8 cellular contexts compared by ENCODE assay signal in the genomic region with DNA sequence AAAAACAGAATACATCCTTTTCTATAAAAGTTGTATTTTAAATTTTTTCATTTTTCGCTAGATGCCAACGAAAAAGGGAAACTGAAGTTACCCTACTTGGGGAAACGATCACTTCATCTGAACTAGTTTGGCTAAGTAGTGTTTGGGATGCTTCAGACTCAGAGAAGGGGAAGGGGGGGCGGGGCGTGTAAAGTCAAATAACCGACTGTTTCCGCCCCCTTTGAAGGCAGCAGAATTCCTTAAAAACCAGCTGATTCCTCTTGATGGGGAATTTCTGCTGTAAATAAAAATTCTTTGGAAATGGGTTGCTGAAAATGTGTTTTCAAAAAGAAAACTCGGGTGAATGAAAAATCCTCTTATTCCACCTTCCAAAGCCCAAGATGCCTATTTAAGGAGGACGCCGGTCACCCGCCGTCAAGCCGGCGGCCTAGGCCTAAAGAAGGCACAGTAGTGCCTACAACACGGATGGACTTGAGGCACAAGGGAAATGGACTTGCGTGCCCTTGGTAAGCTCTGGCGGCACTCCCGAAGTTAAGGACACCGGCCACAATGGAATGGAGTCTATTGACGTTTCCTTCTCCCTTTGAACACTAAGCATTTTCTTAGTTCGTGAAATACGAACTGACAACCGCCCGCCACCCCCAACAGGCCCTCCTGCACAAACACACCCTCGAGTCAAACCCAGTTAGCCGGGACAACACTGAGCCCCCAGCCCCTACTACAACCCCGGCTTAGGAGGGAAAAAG. TPM values are rescaled to one million over a fixed set of nuclear protein-coding genes. Genes with fewer than 3 reads are reported as not detected.
DNase-seq lines count a peak whose midpoint lies in the region; ATAC-seq and TF ChIP-seq lines count a peak whose summit lies in the region.

No MANE protein-coding gene starts in this region.

- H3K27ac ChIP-seq in CD4-positive, CD25-positive, alpha-beta regulatory T cell (ENCODE audit: insufficient read depth, low read length, poor library complexity, severe bottlenecking) = peak overlapping the region; percentile 47
- H3K27ac ChIP-seq in HEK293 (ENCODE audit: extremely low read depth, low read depth, low read length) = peak overlapping the region; percentile 99

- H3K4me3 Mint-ChIP-seq in CD4-positive, CD25-positive, alpha-beta regulatory T cell = peak overlapping the region; percentile 94 to 97 (median 95)
- H3K4me3 Mint-ChIP-seq in activated naive CD4-positive, alpha-beta T cell treated with anti-CD3 and anti-CD28 coated beads, Interleukin-2, amount 50 U/mL, for 24 hours = peak overlapping the region; percentile 94
- H3K4me3 Mint-ChIP-seq in neural crest cell = peak overlapping the region; percentile 100

- CTCF ChIA-PET in HEK293 (lab: Yijun Ruan, JAX) = interaction anchor here (0.6 to 1.2 kb wide), 3 partner anchors 11 to 601 kb away, joined by 3 to 4 read pairs (median 3); no protein-coding TSS in a partner anchor

- peaks cover 23% of the 10 kb centered on the region for H3K4me1 ChIP-seq in CD4-positive, CD25-positive, alpha-beta regulatory T cell (ENCODE audit: control insufficient read depth, insufficient read depth, low read length, poor library complexity, severe bottlenecking)
- peaks cover 17% of the 10 kb centered on the region; the same call in 1 of the 2 replicates for H3K4me1 ChIP-seq in HEK293 (ENCODE audit: control insufficient read depth, insufficient read depth, low read length)
- no peaks in the 10 kb centered on the region for H3K4me1 ChIP-seq in NT2/D1 (ENCODE audit: insufficient read depth, insufficient read length)

- peak overlapping the region; percentile 98 for H3K9ac ChIP-seq in NT2/D1 (ENCODE audit: insufficient read length, low read depth)

- no peaks in the 10 kb centered on the region for H3K27me3 ChIP-seq in CD4-positive, CD25-positive, alpha-beta regulatory T cell (ENCODE audit: control insufficient read depth, insufficient read depth, low read length)
- no peaks in the 10 kb centered on the region for H3K27me3 ChIP-seq in NT2/D1 (ENCODE audit: insufficient read depth, insufficient read length)

- H3K36me3 Mint-ChIP-seq in CD4-positive, CD25-positive, alpha-beta regulatory T cell = no peaks in the 10 kb centered on the region
- H3K36me3 Mint-ChIP-seq in activated naive CD4-positive, alpha-beta T cell treated with anti-CD3 and anti-CD28 coated beads, Interleukin-2, amount 50 U/mL, for 24 hours = no peaks in the 10 kb centered on the region
- no peaks in the 10 kb centered on the region for H3K36me3 Mint-ChIP-seq in neural crest cell (ENCODE audit: low read depth)

- peak overlapping the region; percentile 58 to 93 (median 88) for H3K27ac Mint-ChIP-seq in CD4-positive, CD25-positive, alpha-beta regulatory T cell
- peak overlapping the region; percentile 84 for H3K27ac Mint-ChIP-seq in activated naive CD4-positive, alpha-beta T cell treated with anti-CD3 and anti-CD28 coated beads, Interleukin-2, amount 50 U/mL, for 24 hours
- peak overlapping the region; percentile 74 for H3K27ac Mint-ChIP-seq in neural crest cell (ENCODE audit: unreplicated experiment)

- TF ChIP-seq CTCF in HEK293 (tag by site-specific recombination; IDR thresholded peaks at IDR 0.05) (no peak), neural crest cell (conservative IDR thresholded peaks at IDR 0.05) (no peak)

- POLR2A ChIA-PET in HEK293 (lab: Yijun Ruan, JAX) = interaction anchor here (0.6 to 1.0 kb wide), 2 partner anchors 12 to 37 kb away, joined by 3 read pairs; no protein-coding TSS in a partner anchor

- no peaks in the 10 kb centered on the region for H3K9me3 ChIP-seq in CD4-positive, CD25-positive, alpha-beta regulatory T cell (ENCODE audit: control insufficient read depth in 2 of 2, low read length in 2 of 2)
- H3K9me3 ChIP-seq in HEK293 (ENCODE audit: control insufficient read depth, insufficient read depth, low read depth, low read length) (no peaks in the 10 kb centered on the region), NT2/D1 (ENCODE audit: insufficient read depth, low read length) (no peaks in the 10 kb centered on the region)

- H3K4me1 Mint-ChIP-seq in CD4-positive, CD25-positive, alpha-beta regulatory T cell = peaks cover 10 to 61% (median 38%) of the 10 kb centered on the region in 4 donors
- H3K4me1 Mint-ChIP-seq in activated naive CD4-positive, alpha-beta T cell treated with anti-CD3 and anti-CD28 coated beads, Interleukin-2, amount 50 U/mL, for 24 hours = peaks cover 44% of the 10 kb centered on the region
- H3K4me1 Mint-ChIP-seq in neural crest cell = peaks cover 38% of the 10 kb centered on the region

- H3K36me3 ChIP-seq in CD4-positive, CD25-positive, alpha-beta regulatory T cell (ENCODE audit: control insufficient read depth, insufficient read depth, low read length) = no peaks in the 10 kb centered on the region
- H3K36me3 ChIP-seq in HEK293 (ENCODE audit: control insufficient read depth in 2 of 2, insufficient read depth in 1 of 2, low read length in 2 of 2) = no peaks in the 10 kb centered on the region; a peak in 1 of 3 replicates
- H3K36me3 ChIP-seq in NT2/D1 (ENCODE audit: insufficient read depth, insufficient read length, low read length) = peaks cover 4% of the 10 kb centered on the region

- peak overlapping the region; percentile 78 for H3K4me3 ChIP-seq in CD4-positive, CD25-positive, alpha-beta regulatory T cell (ENCODE audit: low read depth, low read length)
- H3K4me3 ChIP-seq in HEK293 (ENCODE audit: low read depth, low read length) (peak overlapping the region; percentile 98), NT2/D1 (ENCODE audit: insufficient read length, low read depth) (peak overlapping the region; percentile 99)

- peak in 2 of 3 donors; percentile 14 to 47 for DNase-seq in CD4-positive, CD25-positive, alpha-beta regulatory T cell
- DNase-seq in NT2/D1 (ENCODE audit: low read depth, low spot score) = no peak
- peak; percentile 36 for DNase-seq in germinal center (ENCODE audit: low spot score)
- peak; percentile 36 for DNase-seq in neural crest cell (ENCODE audit: low read depth, low spot score)
- DNase-seq in T1000 (lab: John Stamatoyannopoulos, UW) = no peak
- DNase-seq in activated CD4-positive, CD25-positive, alpha-beta regulatory T cell treated with anti-CD3 and anti-CD28 coated beads, Interleukin-2, amount 50 U/mL, for 72 hours = no peak

- H3K27me3 Mint-ChIP-seq in CD4-positive, CD25-positive, alpha-beta regulatory T cell = peaks cover 20% of the 10 kb centered on the region
- H3K27me3 Mint-ChIP-seq in activated naive CD4-positive, alpha-beta T cell treated with anti-CD3 and anti-CD28 coated beads, Interleukin-2, amount 50 U/mL, for 24 hours = no peaks in the 10 kb centered on the region
- peaks cover 3% of the 10 kb centered on the region for H3K27me3 Mint-ChIP-seq in neural crest cell (ENCODE audit: low read depth)

- H3K9me3 Mint-ChIP-seq in CD4-positive, CD25-positive, alpha-beta regulatory T cell = no peaks in the 10 kb centered on the region
- no peaks in the 10 kb centered on the region for H3K9me3 Mint-ChIP-seq in activated naive CD4-positive, alpha-beta T cell treated with anti-CD3 and anti-CD28 coated beads, Interleukin-2, amount 50 U/mL, for 24 hours
- H3K9me3 Mint-ChIP-seq in neural crest cell = no peaks in the 10 kb centered on the region

- ATAC-seq in CD4-positive, CD25-positive, alpha-beta regulatory T cell (ENCODE audit: low read depth in 2 of 2) = no peak

TF ChIP-seq in HEK293, 187 proteins besides CTCF, POLR2A, EP300 and RAD21 (continues in another document):
- TF ChIP-seq IKZF3 (tag by site-specific recombination; IDR thresholded peaks at IDR 0.05) (peak; percentile 72), SETDB1 (IDR thresholded peaks at IDR 0.05; ENCODE audit: insufficient read length, low read length) (no peak), ZNF621 (tag by site-specific recombination; IDR thresholded peaks at IDR 0.05) (no peak), ZNF184 (tag by site-specific recombination; IDR thresholded peaks at IDR 0.05) (0 out of 2 replicates have a peak, but pooled peaks have one; percentile 18), KLF8 (tag by site-specific recombination; IDR thresholded peaks at IDR 0.05) (no peak), ZNF311 (tag by site-specific recombination; IDR thresholded peaks at IDR 0.05; ENCODE audit: borderline replicate concordance) (no peak), SCRT1 (tag by site-specific recombination; IDR thresholded peaks at IDR 0.05; ENCODE audit: borderline replicate concordance) (no peak), ZNF558 (tag by site-specific recombination; IDR thresholded peaks at IDR 0.05) (0 out of 2 replicates have a peak, but pooled peaks have one; percentile 15), ZBTB8A (tag by site-specific recombination; IDR thresholded peaks at IDR 0.05) (peak; percentile 82), ZSCAN30 (tag by site-specific recombination; IDR thresholded peaks at IDR 0.05) (peak; percentile 9; the same call in 1 of the 2 replicates), ZBTB48 (tag by site-specific recombination; IDR thresholded peaks at IDR 0.05) (peak; percentile 81), ZBTB17 (tag by site-specific recombination; IDR thresholded peaks at IDR 0.05) (peak; percentile 79; the same call in 1 of the 2 replicates)
- TF ChIP-seq, protein P1, sequence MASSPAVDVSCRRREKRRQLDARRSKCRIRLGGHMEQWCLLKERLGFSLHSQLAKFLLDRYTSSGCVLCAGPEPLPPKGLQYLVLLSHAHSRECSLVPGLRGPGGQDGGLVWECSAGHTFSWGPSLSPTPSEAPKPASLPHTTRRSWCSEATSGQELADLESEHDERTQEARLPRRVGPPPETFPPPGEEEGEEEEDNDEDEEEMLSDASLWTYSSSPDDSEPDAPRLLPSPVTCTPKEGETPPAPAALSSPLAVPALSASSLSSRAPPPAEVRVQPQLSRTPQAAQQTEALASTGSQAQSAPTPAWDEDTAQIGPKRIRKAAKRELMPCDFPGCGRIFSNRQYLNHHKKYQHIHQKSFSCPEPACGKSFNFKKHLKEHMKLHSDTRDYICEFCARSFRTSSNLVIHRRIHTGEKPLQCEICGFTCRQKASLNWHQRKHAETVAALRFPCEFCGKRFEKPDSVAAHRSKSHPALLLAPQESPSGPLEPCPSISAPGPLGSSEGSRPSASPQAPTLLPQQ (tag by site-specific recombination; IDR thresholded peaks at IDR 0.05) = peak; percentile 71
- TF ChIP-seq, protein P2, sequence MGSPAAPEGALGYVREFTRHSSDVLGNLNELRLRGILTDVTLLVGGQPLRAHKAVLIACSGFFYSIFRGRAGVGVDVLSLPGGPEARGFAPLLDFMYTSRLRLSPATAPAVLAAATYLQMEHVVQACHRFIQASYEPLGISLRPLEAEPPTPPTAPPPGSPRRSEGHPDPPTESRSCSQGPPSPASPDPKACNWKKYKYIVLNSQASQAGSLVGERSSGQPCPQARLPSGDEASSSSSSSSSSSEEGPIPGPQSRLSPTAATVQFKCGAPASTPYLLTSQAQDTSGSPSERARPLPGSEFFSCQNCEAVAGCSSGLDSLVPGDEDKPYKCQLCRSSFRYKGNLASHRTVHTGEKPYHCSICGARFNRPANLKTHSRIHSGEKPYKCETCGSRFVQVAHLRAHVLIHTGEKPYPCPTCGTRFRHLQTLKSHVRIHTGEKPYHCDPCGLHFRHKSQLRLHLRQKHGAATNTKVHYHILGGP (tag by site-specific recombination; IDR thresholded peaks at IDR 0.05) = no peak

RNA-seq across cellular contexts. Expression of a gene that starts 2.0 kb away (rescaled TPM):
- 43.1 TPM for total RNA-seq in CD4-positive, CD25-positive, alpha-beta regulatory T cell
- polyA plus RNA-seq in CD4-positive, CD25-positive, alpha-beta regulatory T cell = 10 to 100 TPM in 3 of 4 donors, 1 to 10 TPM in 1; 9.7 to 15.5 (median 14.3) TPM
- total RNA-seq in neural crest cell = 69.2 and 71.0 TPM in 2 replicates

Comparison
In these comparisons a context has a peak if more than half of its experiments do, and no peak if none do; other contexts are left out.
1. DNase-seq: peak in CD4-positive, CD25-positive, alpha-beta regulatory T cell (2 of 3), germinal center (single experiment) and neural crest cell (single experiment); none in NT2/D1 (single experiment), T1000 (single experiment) and activated CD4-positive, CD25-positive, alpha-beta regulatory T cell treated with anti-CD3 and anti-CD28 coated beads, Interleukin-2, amount 50 U/mL, for 72 hours (single experiment).
2. Peak in every context shown above with its lines, with median percentiles within 50 percentile points of each other: H3K4me3 ChIP-seq, H3K27ac Mint-ChIP-seq and H3K4me3 Mint-ChIP-seq.